In genomic region chr22:50145741-50146439, GRCh38 we compare ENCODE assay signal across 1 cellular context.
TF ChIP-seq lines count a peak whose summit lies in the region.

No MANE protein-coding gene starts in this region.

TF ChIP-seq in liver, 16 proteins besides CTCF, POLR2A, EP300 and RAD21 (continued from another document):
- no peak for TF ChIP-seq JUND (IDR thresholded peaks at IDR 0.05)
- no peak for TF ChIP-seq EGR1 (IDR thresholded peaks at IDR 0.05; ENCODE audit: low read depth in 2 of 2)
- no peak for TF ChIP-seq TAF1 (conservative IDR thresholded peaks at IDR 0.05)
- TF ChIP-seq REST (IDR thresholded peaks at IDR 0.05): no peak
- peak; percentile 46 for TF ChIP-seq SP1 (IDR thresholded peaks at IDR 0.05)
- TF ChIP-seq HNF4G (IDR thresholded peaks at IDR 0.05): peak; percentile 30
- peak; percentile 17 for TF ChIP-seq YY1 (IDR thresholded peaks at IDR 0.05)
- TF ChIP-seq ZBTB33 (IDR thresholded peaks at IDR 0.05): no peak
- TF ChIP-seq GABPA (IDR thresholded peaks at IDR 0.05 in 1 of 2, conservative IDR thresholded peaks at IDR 0.05 in 1 of 2): no peak
- TF ChIP-seq FOXA1 (IDR thresholded peaks at IDR 0.05): no peak
- no peak for TF ChIP-seq NR2F2 (IDR thresholded peaks at IDR 0.05)
- TF ChIP-seq HNF4A (conservative IDR thresholded peaks at IDR 0.05): peak; percentile 62 to 74
